Comparison of ENCODE assay signal across 20 cellular contexts in genomic region chr2:185255566-185255965, GRCh38.
DNase-seq lines count a peak whose midpoint lies in the region; ATAC-seq, FAIRE-seq and TF ChIP-seq lines count a peak whose summit lies in the region.
"Had no signal": no experiment of that assay in that cellular context is flagged by ENCODE, and none has a peak within 500 bp of the region (broad histone marks: within the 10 kb centered on the region; RNA-seq: fewer than 3 reads in every experiment).

No MANE protein-coding gene starts in this region.

- no peaks in the 10 kb centered on the region for H3K9me3 ChIP-seq in Caco-2
- H3K9me3 ChIP-seq: A549, ovary had no signal

- ATAC-seq in GM19463 (IDR thresholded peaks at IDR 0.05; ENCODE audit: unreplicated experiment) (peak; percentile 91), HG03432 (IDR thresholded peaks at IDR 0.05; ENCODE audit: unreplicated experiment) (peak; percentile 78), GM21576 (IDR thresholded peaks at IDR 0.05; ENCODE audit: unreplicated experiment) (no peak), GM21515 (IDR thresholded peaks at IDR 0.05; ENCODE audit: unreplicated experiment) (no peak)
- ATAC-seq: A549, K562 had no signal

- H3K27me3 Mint-ChIP-seq in Caco-2 (ENCODE audit: insufficient read depth, unreplicated experiment): no peaks in the 10 kb centered on the region
- H3K27me3 Mint-ChIP-seq: activated CD4-positive, alpha-beta T cell treated with anti-CD3 and anti-CD28 coated beads, Interleukin-2, amount 10 ng/mL, durations not matched to agents 24 days and 14 days had no signal

- DNase-seq in Caco-2 (peak in 1 of 2 experiments; percentile 32), bronchial epithelial cell (ENCODE audit: low read depth) (peak; percentile 22), DMS79 (lab: John Stamatoyannopoulos, UW) (no peak)
- DNase-seq in stimulated activated CD8-positive, alpha-beta memory T cell treated with anti-CD3 and anti-CD28 coated beads, Interleukin-4, amount 100 ng/mL, for 48 hours: no peak
- DNase-seq: activated CD4-positive, alpha-beta T cell treated with anti-CD3 and anti-CD28 coated beads, Interleukin-2, amount 10 ng/mL, durations not matched to agents 24 days and 14 days; aorta; foreskin fibroblast; H7; NCI-H1417 treated with DMSO at 0.1 percent for 48 hours; NCI-H510A treated with DMSO at 0.1 percent for 48 hours; ovary had no signal

- BruUV-seq in Caco-2 (replicated peaks; lab: Mats Ljungman, UMichigan): no TSS peak

- H3K36me3 Mint-ChIP-seq in Caco-2 (ENCODE audit: insufficient read depth, unreplicated experiment): no peaks in the 10 kb centered on the region
- H3K36me3 Mint-ChIP-seq: mesothelial cell of epicardium had no signal

- H3K4me3 ChIP-seq in Caco-2 (ENCODE audit: low read depth, low read length) (no peak overlapping the region), bronchial epithelial cell (ENCODE audit: low read depth, low read length) (no peak overlapping the region)
- H3K4me3 ChIP-seq: A549, K562, ovary had no signal

- no peak overlapping the region for H3K4me3 Mint-ChIP-seq in Caco-2 (ENCODE audit: unreplicated experiment)
- H3K4me3 Mint-ChIP-seq: activated CD4-positive, alpha-beta T cell treated with anti-CD3 and anti-CD28 coated beads, Interleukin-2, amount 10 ng/mL, durations not matched to agents 24 days and 14 days; mesothelial cell of epicardium; T-helper 2 cell treated with Interferon-gamma antibody and Interleukin-4, amounts not matched to agents 5 μg/mL and 100 μg/mL, for 36 hours had no signal

- TF ChIP-seq CTCF in Caco-2 (IDR thresholded peaks at IDR 0.05; ENCODE audit: insufficient read depth in 1 of 2, low read depth in 1 of 2, low read length in 1 of 2, severe bottlenecking in 1 of 2, unreplicated experiment in 1 of 2) (no peak), bronchial epithelial cell (IDR thresholded peaks at IDR 0.05; ENCODE audit: insufficient read depth, low read length, severe bottlenecking) (no peak)

- intact Hi-C loops in Caco-2 (cut with micrococcal nuclease; ENCODE audit: unreplicated experiment): no loop called here

- POLR2A ChIA-PET in Caco-2 (lab: Charles Lee): no interaction called here

- peaks cover 19% of the 10 kb centered on the region for H3K4me1 ChIP-seq in Caco-2
- H3K4me1 ChIP-seq: A549 had no signal

- H3K27ac Mint-ChIP-seq in Caco-2 (ENCODE audit: unreplicated experiment): peak overlapping the region; percentile 68
- H3K27ac Mint-ChIP-seq: activated CD4-positive, alpha-beta T cell treated with anti-CD3 and anti-CD28 coated beads, Interleukin-2, amount 10 ng/mL, durations not matched to agents 24 days and 14 days; mesothelial cell of epicardium; T-helper 2 cell treated with Interferon-gamma antibody and Interleukin-4, amounts not matched to agents 5 μg/mL and 100 μg/mL, for 36 hours had no signal

- CTCF ChIA-PET in Caco-2 (lab: Charles Lee): interaction anchor here (0.7 kb wide), 1 partner anchor 34 kb away, joined by 3 read pairs; no protein-coding TSS in a partner anchor

- peaks cover 10% of the 10 kb centered on the region for H3K9me3 Mint-ChIP-seq in Caco-2 (ENCODE audit: unreplicated experiment)
- H3K9me3 Mint-ChIP-seq: activated CD4-positive, alpha-beta T cell treated with anti-CD3 and anti-CD28 coated beads, Interleukin-2, amount 10 ng/mL, durations not matched to agents 24 days and 14 days; mesothelial cell of epicardium; T-helper 2 cell treated with Interferon-gamma antibody and Interleukin-4, amounts not matched to agents 5 μg/mL and 100 μg/mL, for 36 hours had no signal

- peaks cover 24% of the 10 kb centered on the region for H3K4me1 Mint-ChIP-seq in Caco-2 (ENCODE audit: low read depth, unreplicated experiment)
- H3K4me1 Mint-ChIP-seq: activated CD4-positive, alpha-beta T cell treated with anti-CD3 and anti-CD28 coated beads, Interleukin-2, amount 10 ng/mL, durations not matched to agents 24 days and 14 days; mesothelial cell of epicardium had no signal

- FAIRE-seq in bronchial epithelial cell (lab: Jason Lieb, UNC): no peak
- FAIRE-seq: A549, D721Med, K562 had no signal

- H3K27me3 ChIP-seq in Caco-2 (replicated peaks; ENCODE audit: control insufficient read depth, insufficient read depth, low read length) (no peaks in the 10 kb centered on the region), bronchial epithelial cell (ENCODE audit: control insufficient read depth, insufficient read depth, low read length) (no peaks in the 10 kb centered on the region)
- H3K27me3 ChIP-seq: ovary had no signal

- H3K36me3 ChIP-seq in Caco-2 (ENCODE audit: control insufficient read depth, insufficient read depth, low read length): no peaks in the 10 kb centered on the region
- H3K36me3 ChIP-seq in bronchial epithelial cell (ENCODE audit: control insufficient read depth, insufficient read depth, low read length): no peaks in the 10 kb centered on the region
- H3K36me3 ChIP-seq: ovary had no signal

Comparison
In these comparisons a context has a peak if more than half of its experiments do, and no peak if none do; other contexts are left out.
1. ATAC-seq: peak in GM19463 (single experiment) and HG03432 (single experiment); none in GM21576 (single experiment) and GM21515 (single experiment).